In the genomic region with DNA sequence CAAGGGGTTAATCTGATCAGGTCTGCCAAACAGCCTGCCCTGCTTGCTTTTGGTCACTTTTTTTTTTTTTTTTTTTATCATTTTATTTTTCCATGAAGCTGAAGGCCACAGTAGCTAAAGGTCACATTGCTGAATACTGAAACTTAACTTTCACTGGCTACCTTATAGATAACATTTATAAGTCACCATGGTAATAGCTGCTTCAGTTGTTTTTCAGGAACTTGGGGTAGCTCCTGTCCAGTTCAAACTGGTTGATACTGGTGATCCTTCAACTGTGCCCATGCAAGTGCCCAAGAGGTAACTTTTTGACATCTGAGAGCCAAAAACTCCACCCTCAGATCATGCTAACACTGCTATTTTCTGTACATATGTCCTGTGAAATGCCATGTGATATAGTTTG, we compare ENCODE assay signal across 18 cellular contexts.
DNase-seq lines count a peak whose midpoint lies in the region; ATAC-seq, FAIRE-seq and TF ChIP-seq lines count a peak whose summit lies in the region.
"Had no signal": no experiment of that assay in that cellular context is flagged by ENCODE, and none has a peak within 500 bp of the region (broad histone marks: within the 10 kb centered on the region; RNA-seq: fewer than 3 reads in every experiment).

No MANE protein-coding gene starts in this region.

- H3K36me3 ChIP-seq in astrocyte (ENCODE audit: insufficient read depth, low read length) = no peaks in the 10 kb centered on the region

- no peaks in the 10 kb centered on the region for H3K4me1 ChIP-seq in astrocyte (ENCODE audit: insufficient read depth, low read length)
- H3K4me1 ChIP-seq: Caco-2 had no signal

- no peaks in the 10 kb centered on the region for H3K79me2 ChIP-seq in astrocyte (ENCODE audit: insufficient read depth, low read length)

- H3K4me3 ChIP-seq in astrocyte (ENCODE audit: insufficient read depth, low read depth, low read length) (no peak overlapping the region), fibroblast of pulmonary artery (replicated peaks; ENCODE audit: low read depth, low read length) (no peak overlapping the region)

- no peak overlapping the region for H3K4me3 Mint-ChIP-seq in astrocyte (ENCODE audit: unreplicated experiment)
- H3K4me3 Mint-ChIP-seq: CD14-positive monocyte; CD8-positive, alpha-beta T cell; H9; IgD-negative memory B cell had no signal

- no peak overlapping the region for H3K4me2 ChIP-seq in astrocyte (ENCODE audit: low read length)

- no peak overlapping the region for H3K27ac Mint-ChIP-seq in astrocyte (ENCODE audit: unreplicated experiment)
- H3K27ac Mint-ChIP-seq: CD14-positive monocyte; CD8-positive, alpha-beta T cell; IgD-negative memory B cell had no signal

- H3K36me3 Mint-ChIP-seq in astrocyte (ENCODE audit: low read depth, unreplicated experiment) = no peaks in the 10 kb centered on the region
- H3K36me3 Mint-ChIP-seq: CD14-positive monocyte; CD8-positive, alpha-beta T cell had no signal

- intact Hi-C loops in Right ventricle myocardium superior (cut with DNase I) = no loop called here

- no peaks in the 10 kb centered on the region for H4K20me1 ChIP-seq in astrocyte (ENCODE audit: insufficient read depth, low read length)

- no peaks in the 10 kb centered on the region for H3K9me3 Mint-ChIP-seq in astrocyte (ENCODE audit: unreplicated experiment)
- H3K9me3 Mint-ChIP-seq: H9 had no signal

- H3K4me1 Mint-ChIP-seq in astrocyte (ENCODE audit: low read depth, unreplicated experiment) = no peaks in the 10 kb centered on the region
- H3K4me1 Mint-ChIP-seq: CD14-positive monocyte, IgD-negative memory B cell had no signal

- no peak for TF ChIP-seq CTCF in astrocyte (IDR thresholded peaks at IDR 0.05; ENCODE audit: insufficient read depth, low read depth, low read length)
- no peak for TF ChIP-seq CTCF in fibroblast of pulmonary artery (IDR thresholded peaks at IDR 0.05; ENCODE audit: low read length, missing control alignments)

- H2AFZ ChIP-seq in astrocyte (ENCODE audit: low read depth, low read length) = no peak overlapping the region

- H3K27ac ChIP-seq in astrocyte (ENCODE audit: low read depth, low read length) = no peak overlapping the region
- H3K27ac ChIP-seq: 22Rv1 had no signal

- DNase-seq in DMS53 (lab: John Stamatoyannopoulos, UW) = peak; percentile 30
- no peak for DNase-seq in DMS53 treated with DMSO at 0.1 percent for 48 hours (lab: John Stamatoyannopoulos, UW; ENCODE audit: unreplicated experiment)
- DNase-seq in astrocyte (ENCODE audit: low read depth) = peak; percentile 2
- peak; percentile 55 for DNase-seq in fibroblast of pulmonary artery (ENCODE audit: low read depth)
- DNase-seq in Right ventricle myocardium superior = no peak
- DNase-seq in NCI-H524 treated with DMSO at 0.1 percent for 48 hours (lab: John Stamatoyannopoulos, UW) = no peak
- DNase-seq in HUDEP-2 (lab: John Stamatoyannopoulos, UW; ENCODE audit: unreplicated experiment in 76 of 76) = no peak
- DNase-seq: Caco-2; CD8-positive, alpha-beta T cell; DMS79 treated with DMSO at 0.1 percent for 48 hours; EL; GDM1; GOT3; H9 had no signal

- ATAC-seq in Right ventricle myocardium superior (ENCODE audit: poor library complexity) = no peak
- ATAC-seq: CD8-positive, alpha-beta T cell had no signal

- H3K27me3 ChIP-seq in astrocyte (ENCODE audit: insufficient read depth, low read length) = no peaks in the 10 kb centered on the region

- peaks cover 3% of the 10 kb centered on the region for H3K27me3 Mint-ChIP-seq in astrocyte (ENCODE audit: low read depth, unreplicated experiment)
- H3K27me3 Mint-ChIP-seq: IgD-negative memory B cell had no signal

- no peak overlapping the region for H3K9ac ChIP-seq in astrocyte (ENCODE audit: low read length)

- no peaks in the 10 kb centered on the region for H3K9me3 ChIP-seq in astrocyte (ENCODE audit: insufficient read depth, low read depth, low read length)
- H3K9me3 ChIP-seq: Caco-2 had no signal

- FAIRE-seq in astrocyte (lab: Jason Lieb, UNC) = no peak
- FAIRE-seq: GM19239 had no signal

Comparison
In these comparisons a context has a peak if more than half of its experiments do, and no peak if none do; other contexts are left out.
1. DNase-seq: peak in DMS53 (single experiment), astrocyte (single experiment) and fibroblast of pulmonary artery (single experiment); none in DMS53 treated with DMSO at 0.1 percent for 48 hours (single experiment), Right ventricle myocardium superior (single experiment), NCI-H524 treated with DMSO at 0.1 percent for 48 hours (single experiment) and HUDEP-2 (0 of 76).